Comparison of ENCODE assay signal across 8 cellular contexts in genomic region chr17:35849469-35850348, GRCh38. TPM values are rescaled to one million over a fixed set of nuclear protein-coding genes. Genes with fewer than 3 reads are reported as not detected.
A peak's percentile ranks its signal among the peaks of the same experiment; 100 is the strongest.
DNase-seq lines count a peak whose midpoint lies in the region; ATAC-seq and TF ChIP-seq lines count a peak whose summit lies in the region.

No MANE protein-coding gene starts in this region.

- H3K27me3 ChIP-seq in GM06990 (replicated peaks; ENCODE audit: control insufficient read depth, insufficient read depth, low read length), result no peaks in the 10 kb centered on the region
- no peaks in the 10 kb centered on the region for H3K27me3 ChIP-seq in ascending aorta

- H3K27ac ChIP-seq in ascending aorta, result no peak overlapping the region

- intact Hi-C loops in ascending aorta (cut with DNase I), result no loop called here

- H3K4me1 ChIP-seq in ascending aorta, result no peaks in the 10 kb centered on the region

- ATAC-seq in GM21447 (IDR thresholded peaks at IDR 0.05; ENCODE audit: unreplicated experiment), result no peak
- ATAC-seq in GM19467 (IDR thresholded peaks at IDR 0.05; ENCODE audit: unreplicated experiment), result no peak

- no peaks in the 10 kb centered on the region for H3K9me3 ChIP-seq in ascending aorta

- no peak overlapping the region for H3K4me3 ChIP-seq in GM06990 (replicated peaks; ENCODE audit: low read depth, low read length)
- H3K4me3 ChIP-seq in ascending aorta, result no peak overlapping the region

- peak; percentile 79 for TF ChIP-seq CTCF in GM06990 (IDR thresholded peaks at IDR 0.05; ENCODE audit: insufficient read depth, low read length, poor library complexity, severe bottlenecking)
- peak; percentile 41 to 59 (median 47) for TF ChIP-seq CTCF in ascending aorta (IDR thresholded peaks at IDR 0.05)

- H3K36me3 ChIP-seq in GM06990 (ENCODE audit: control insufficient read depth, insufficient read depth, low read length) (peaks cover 8% of the 10 kb centered on the region), ascending aorta (peaks cover 30 to 58% of the 10 kb centered on the region in 2 donors)

- DNase-seq in GM06990 (ENCODE audit: extremely low read depth, insufficient read length), result peak; percentile 12
- DNase-seq in MV-4-11 (lab: John Stamatoyannopoulos, UW), result peak; percentile 62
- DNase-seq in SKM-1 treated with dmso at 0.1 percent for 144 hours (lab: John Stamatoyannopoulos, UW; ENCODE audit: unreplicated experiment), result peak; percentile 56
- no peak for DNase-seq in ascending aorta (ENCODE audit: low spot score in 2 of 2)
- peak; percentile 25 for DNase-seq in iPS DF 19.7 (ENCODE audit: low read depth, low spot score)
- peak; percentile 19 to 59 (median 25) for DNase-seq in stimulated activated CD4-positive, alpha-beta T cell treated with anti-CD3 and anti-CD28 coated beads, Interleukin-12 subunit alpha, Interleukin-12 subunit beta, amount 100 ng/mL, for 48 hours (ENCODE audit: low read depth in 2 of 3, low spot score in 1 of 3)

RNA-seq across cellular contexts. Expression of gene HEATR9, which starts 19.0 kb away (rescaled TPM):
- total RNA-seq in ascending aorta, result not detected

RNA-seq across cellular contexts. Expression of gene CCL5, which starts 30.5 kb away (rescaled TPM):
- total RNA-seq in ascending aorta, result 43.2 TPM

RNA-seq across cellular contexts. Expression of gene TAF15, which starts 40.4 kb away (rescaled TPM):
- 49.6 TPM for total RNA-seq in ascending aorta

RNA-seq across cellular contexts. Expression of gene MMP28, which starts 54.3 kb away (rescaled TPM):
- 44.6 TPM for total RNA-seq in ascending aorta

Comparison
In these comparisons a context has a peak if more than half of its experiments do, and no peak if none do; other contexts are left out.
1. DNase-seq: peak in GM06990 (single experiment), MV-4-11 (single experiment), SKM-1 treated with dmso at 0.1 percent for 144 hours (single experiment), iPS DF 19.7 (single experiment) and stimulated activated CD4-positive, alpha-beta T cell treated with anti-CD3 and anti-CD28 coated beads, Interleukin-12 subunit alpha, Interleukin-12 subunit beta, amount 100 ng/mL, for 48 hours (3 of 3); none in ascending aorta (0 of 2).